ENCODE assay signal across 28 cellular contexts in genomic region chr18:70576281-70577022, GRCh38.
"Had no signal": no experiment of that assay in that cellular context is flagged by ENCODE, and none has a peak within 500 bp of the region (broad histone marks: within the 10 kb centered on the region; RNA-seq: fewer than 3 reads in every experiment).

No MANE protein-coding gene starts in this region.

- H3K9me3 ChIP-seq: adrenal gland, body of pancreas had no signal

- H3K4me3 ChIP-seq: adrenal gland, body of pancreas had no signal

- FAIRE-seq: colon, endometrium, frontal cortex had no signal

- DNase-seq: activated CD4-positive, alpha-beta memory T cell treated with anti-CD3 and anti-CD28 coated beads for 36 hours; activated CD4-positive, alpha-beta T cell treated with anti-CD3 and anti-CD28 coated beads for 36 hours; activated CD4-positive, alpha-beta T cell treated with anti-CD3 and anti-CD28 coated beads, Interleukin-2, amount 10 ng/mL, durations not matched to agents 24 days and 14 days; activated CD4-positive, CD25-positive, alpha-beta regulatory T cell; activated CD4-positive, CD25-positive, alpha-beta regulatory T cell treated with anti-CD3 and anti-CD28 coated beads, Interleukin-2, amount 50 U/mL, for 72 hours; activated CD8-positive, alpha-beta memory T cell treated with anti-CD3 and anti-CD28 coated beads, Interleukin-2, amount 10 ng/mL, durations not matched to agents 7 days and 5 days; activated CD8-positive, alpha-beta memory T cell treated with anti-CD3 and anti-CD28 coated beads, Interleukin-2, amount 50 U/mL, for 4 hours; activated CD8-positive, alpha-beta T cell treated with anti-CD3 and anti-CD28 coated beads, Interleukin-2, amount 10 ng/mL, durations not matched to agents 7 days and 5 days; activated effector memory CD4-positive, alpha-beta T cell treated with anti-CD3 and anti-CD28 coated beads, Interleukin-2, amount 50 U/mL, for 16 hours; activated naive CD4-positive, alpha-beta T cell treated with anti-CD3 and anti-CD28 coated beads for 36 hours; activated naive CD8-positive, alpha-beta T cell treated with anti-CD3 and anti-CD28 coated beads for 36 hours; activated naive CD8-positive, alpha-beta T cell treated with anti-CD3 and anti-CD28 coated beads, Interleukin-2, amount 50 U/mL, for 24 hours; activated T-cell treated with anti-CD3 and anti-CD28 coated beads, Interleukin-2, amount 50 U/mL, for 1 hour; activated T-cell treated with anti-CD3 and anti-CD28 coated beads, Interleukin-2, amount 50 U/mL, for 48 hours; adrenal gland; amygdala; aorta; body of pancreas; cortex of kidney; dermis blood vessel endothelial cell; effector CD4-positive, alpha-beta T cell; foreskin fibroblast; head of caudate nucleus; T-helper 2 cell had no signal

- H3K36me3 ChIP-seq: adrenal gland had no signal

- H3K4me1 ChIP-seq: adrenal gland, body of pancreas had no signal

- H3K27me3 ChIP-seq: adrenal gland, body of pancreas had no signal

- H3K27ac ChIP-seq: adrenal gland, body of pancreas had no signal

- ATAC-seq: activated CD4-positive, alpha-beta T cell treated with anti-CD3 and anti-CD28 coated beads for 36 hours; activated CD8-positive, alpha-beta memory T cell treated with anti-CD3 and anti-CD28 coated beads, Interleukin-2, amount 10 ng/mL, durations not matched to agents 7 days and 5 days; activated CD8-positive, alpha-beta T cell treated with anti-CD3 and anti-CD28 coated beads, Interleukin-2, amount 10 ng/mL, durations not matched to agents 7 days and 5 days; activated naive CD8-positive, alpha-beta T cell treated with anti-CD3 and anti-CD28 coated beads, Interleukin-2, amount 50 U/mL, for 24 hours; body of pancreas; esophagus mucosa had no signal
